8 cellular contexts compared by ENCODE assay signal in the genomic region with DNA sequence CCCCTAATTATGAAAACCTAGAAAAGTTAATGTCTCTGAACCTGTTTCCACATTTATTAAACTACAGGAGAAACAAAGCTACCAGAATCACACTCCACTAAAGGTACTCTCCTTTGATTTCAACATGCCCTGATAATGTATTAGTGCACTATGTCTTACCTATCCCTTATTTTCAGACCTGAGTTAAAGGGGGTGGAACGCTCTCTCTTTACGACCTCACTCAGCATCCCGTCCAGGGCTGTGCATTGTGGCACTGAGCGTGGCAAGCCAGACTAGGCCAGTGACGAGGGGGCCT. TPM values are rescaled to one million over a fixed set of nuclear protein-coding genes. Genes with fewer than 3 reads are reported as not detected.
DNase-seq lines count a peak whose midpoint lies in the region; TF ChIP-seq lines count a peak whose summit lies in the region.

No MANE protein-coding gene starts in this region.

- DNase-seq in NCI-H526 treated with DMSO at 0.1 percent for 48 hours (lab: John Stamatoyannopoulos, UW) (peak; percentile 66), NCI-H526 (lab: John Stamatoyannopoulos, UW) (no peak), OCI-LY7 (ENCODE audit: low spot score) (no peak), epithelial cell of esophagus (ENCODE audit: low read depth) (no peak), SHP77 (lab: John Stamatoyannopoulos, UW) (no peak), NCI-H2196 (lab: John Stamatoyannopoulos, UW; ENCODE audit: unreplicated experiment) (no peak), mucosa of gallbladder (ENCODE audit: low spot score) (no peak)

- POLR2A ChIA-PET in OCI-LY7 (lab: Charles Lee), result interaction anchor here (0.8 to 4.5 kb wide), 9 partner anchors 8 to 557 kb away, joined by 3 to 49 read pairs (median 5); no protein-coding TSS in a partner anchor

- H3K27me3 ChIP-seq in neutrophil, result no peaks in the 10 kb centered on the region

- peak overlapping the region; percentile 97 for H3K4me2 ChIP-seq in OCI-LY7 (ENCODE audit: low read length)

- H3K4me1 ChIP-seq in OCI-LY7 (ENCODE audit: insufficient read depth, low read length, poor library complexity, severe bottlenecking) (peaks cover 59% of the 10 kb centered on the region), neutrophil (ENCODE audit: control insufficient read depth in 1 of 2, insufficient read depth in 1 of 2, low read depth in 1 of 2, low read length in 1 of 2) (peaks cover 47 to 54% of the 10 kb centered on the region in 2 experiments)

- no peak for TF ChIP-seq CTCF in OCI-LY7 (conservative IDR thresholded peaks at IDR 0.05; ENCODE audit: low read length)
- no peak for TF ChIP-seq CTCF in epithelial cell of esophagus (IDR thresholded peaks at IDR 0.05; ENCODE audit: insufficient read depth, low read depth, low read length, missing control alignments)
- no peak for TF ChIP-seq CTCF in neutrophil (IDR thresholded peaks at IDR 0.05)

- no peaks in the 10 kb centered on the region for H4K20me1 ChIP-seq in OCI-LY7 (ENCODE audit: insufficient read depth, low read length)

- H3K9me3 ChIP-seq in OCI-LY7 (ENCODE audit: low read length) (peaks cover 8% of the 10 kb centered on the region; the same call in 1 of the 2 replicates), neutrophil (no peaks in the 10 kb centered on the region)

- no TSS peak for BruUV-seq in OCI-LY7 (replicated peaks; lab: Mats Ljungman, UMichigan)

- H3K27ac ChIP-seq in OCI-LY7 (ENCODE audit: low read depth, low read length, poor library complexity, severe bottlenecking) (peak overlapping the region; percentile 61), neutrophil (peak overlapping the region; percentile 93)

- H3K4me3 ChIP-seq in OCI-LY7 (ENCODE audit: low read depth, low read length, poor library complexity, severe bottlenecking) (peak overlapping the region; percentile 77), epithelial cell of esophagus (ENCODE audit: low read length) (peak overlapping the region; percentile 93), neutrophil (ENCODE audit: low read depth in 1 of 2, low read length in 1 of 2) (peak overlapping the region; percentile 81 to 93)

- CTCF ChIA-PET in OCI-LY7 (lab: Charles Lee; ENCODE audit: unreplicated experiment), result interaction anchor here (1.1 to 1.5 kb wide), 3 partner anchors 10 to 23 kb away, joined by 5 to 9 read pairs (median 5); no protein-coding TSS in a partner anchor

- H3K36me3 ChIP-seq in OCI-LY7 (ENCODE audit: insufficient read depth, low read length) (peaks cover 23% of the 10 kb centered on the region), neutrophil (peaks cover 22% of the 10 kb centered on the region)

- intact Hi-C loops in OCI-LY7 (cut with micrococcal nuclease; ENCODE audit: unreplicated experiment), result no loop called here

- H3K9me2 ChIP-seq in OCI-LY7 (ENCODE audit: insufficient read depth, low read length), result no peaks in the 10 kb centered on the region

- peaks cover 47% of the 10 kb centered on the region; the same call in 1 of the 2 replicates for H3K79me2 ChIP-seq in OCI-LY7 (ENCODE audit: insufficient read depth, low read depth, low read length)

- H2AFZ ChIP-seq in OCI-LY7 (ENCODE audit: low read length), result no peak overlapping the region; the same call in 1 of the 2 replicates

RNA-seq across cellular contexts. Expression of gene LSM10, which starts 0.7 kb away (rescaled TPM):
- 42.3 and 43.2 TPM in 2 replicates for total RNA-seq in OCI-LY7 (2014; rRNA removed; shearing (Covaris generic))
- total RNA-seq in OCI-LY7 (2022), result 132 and 133 TPM in 2 replicates
- 41.3 TPM for total RNA-seq in mucosa of gallbladder

RNA-seq across cellular contexts. Expression of gene STK40, which starts 11.3 kb away (rescaled TPM):
- total RNA-seq in OCI-LY7 (2014; rRNA removed; shearing (Covaris generic)), result 41.9 and 43.8 TPM in 2 replicates
- total RNA-seq in OCI-LY7 (2022) (81.9 and 83.9 TPM in 2 replicates), mucosa of gallbladder (61.2 TPM)

RNA-seq across cellular contexts. Expression of gene OSCP1, which starts 53.2 kb away (rescaled TPM):
- total RNA-seq in OCI-LY7 (2014; rRNA removed; shearing (Covaris generic)), result 0.82 and 1.4 TPM in 2 replicates
- total RNA-seq in OCI-LY7 (2022), result 2.0 and 3.5 TPM in 2 replicates
- total RNA-seq in mucosa of gallbladder, result 17.1 TPM
